18 cellular contexts compared by ENCODE assay signal in genomic region chr6:35407086-35407485, GRCh38.
"Had no signal": no experiment of that assay in that cellular context is flagged by ENCODE, and none has a peak within 500 bp of the region (broad histone marks: within the 10 kb centered on the region; RNA-seq: fewer than 3 reads in every experiment).

No MANE protein-coding gene starts in this region.

- H3K27me3 ChIP-seq: body of pancreas, sigmoid colon, tibial nerve, vagina had no signal

- H3K36me3 Mint-ChIP-seq: natural killer cell treated with Interleukin-12 subunit alpha and Interleukin-12 subunit beta and Interleukin-15 and Interleukin-18, amount 100 ng/mL, for 72 hours had no signal

- H3K9me3 ChIP-seq: body of pancreas, sigmoid colon, tibial nerve, vagina had no signal

- H3K4me3 ChIP-seq: body of pancreas, lung, sigmoid colon, tibial nerve, vagina had no signal

- ATAC-seq: activated T-cell treated with anti-CD3 and anti-CD28 coated beads, Interleukin-2, amount 50 U/mL, for 72 hours; body of pancreas; left lobe of liver; natural killer cell treated with Interleukin-12 subunit alpha and Interleukin-12 subunit beta and Interleukin-15 and Interleukin-18, amount 100 ng/mL, for 72 hours; stimulated activated naive CD8-positive, alpha-beta T cell treated with anti-CD3 and anti-CD28 coated beads, Interleukin-15, Interleukin-2, amounts not matched to agents 100 U/mL and 50 U/mL, for 24 hours had no signal

- H3K27ac Mint-ChIP-seq: activated naive CD8-positive, alpha-beta T cell; activated T-cell treated with anti-CD3 and anti-CD28 coated beads, Interleukin-2, amount 50 U/mL, for 72 hours; mesothelial cell of epicardium; natural killer cell treated with Interleukin-12 subunit alpha and Interleukin-12 subunit beta and Interleukin-15 and Interleukin-18, amount 100 ng/mL, for 72 hours had no signal

- H3K4me3 Mint-ChIP-seq: activated naive CD8-positive, alpha-beta T cell; activated T-cell treated with anti-CD3 and anti-CD28 coated beads, Interleukin-2, amount 50 U/mL, for 72 hours; mesothelial cell of epicardium; natural killer cell treated with Interleukin-12 subunit alpha and Interleukin-12 subunit beta and Interleukin-15 and Interleukin-18, amount 100 ng/mL, for 72 hours had no signal

- DNase-seq: activated CD4-positive, alpha-beta T cell treated with anti-CD3 and anti-CD28 coated beads, Interleukin-2, amount 50 U/mL, for 4 hours; activated gamma-delta T cell; activated T-cell treated with anti-CD3 and anti-CD28 coated beads, Interleukin-2, amount 50 U/mL, for 72 hours; amygdala; body of pancreas; dermis blood vessel endothelial cell; foreskin fibroblast; hippocampal formation; occipital lobe; sigmoid colon; stimulated activated naive CD8-positive, alpha-beta T cell treated with anti-CD3 and anti-CD28 coated beads, Interleukin-15, Interleukin-2, amounts not matched to agents 100 U/mL and 50 U/mL, for 24 hours had no signal

- H3K36me3 ChIP-seq: vagina had no signal

- H3K27me3 Mint-ChIP-seq: activated naive CD8-positive, alpha-beta T cell; natural killer cell treated with Interleukin-12 subunit alpha and Interleukin-12 subunit beta and Interleukin-15 and Interleukin-18, amount 100 ng/mL, for 72 hours had no signal

- H3K9me3 Mint-ChIP-seq: activated T-cell treated with anti-CD3 and anti-CD28 coated beads, Interleukin-2, amount 50 U/mL, for 72 hours; mesothelial cell of epicardium; natural killer cell treated with Interleukin-12 subunit alpha and Interleukin-12 subunit beta and Interleukin-15 and Interleukin-18, amount 100 ng/mL, for 72 hours had no signal

- H3K27ac ChIP-seq: body of pancreas, sigmoid colon, tibial nerve, vagina had no signal

- H3K4me1 ChIP-seq: sigmoid colon, vagina had no signal
